Comparison of ENCODE assay signal across 1 cellular context in genomic region chr17:50421308-50422031, GRCh38.
TF ChIP-seq lines count a peak whose summit lies in the region.

No MANE protein-coding gene starts in this region.

TF ChIP-seq in HCT116, 20 proteins besides CTCF, POLR2A, EP300 and RAD21 (continued from another document):
- TF ChIP-seq REST (IDR thresholded peaks at IDR 0.05; ENCODE audit: low read depth) (no peak), EZH2phosphoT487 (IDR thresholded peaks at IDR 0.05; ENCODE audit: borderline replicate concordance) (no peak), ZFX (IDR thresholded peaks at IDR 0.05) (no peak), POLR2AphosphoS5 (IDR thresholded peaks at IDR 0.05; ENCODE audit: low read depth, low read length) (no peak)
